15 cellular contexts compared by ENCODE assay signal in genomic region chr17:82674656-82675475, GRCh38. TPM values are rescaled to one million over a fixed set of nuclear protein-coding genes. Genes with fewer than 3 reads are reported as not detected.
DNase-seq lines count a peak whose midpoint lies in the region; ATAC-seq and TF ChIP-seq lines count a peak whose summit lies in the region.
"Had no signal": no experiment of that assay in that cellular context is flagged by ENCODE, and none has a peak within 500 bp of the region (broad histone marks: within the 10 kb centered on the region; RNA-seq: fewer than 3 reads in every experiment).

No MANE protein-coding gene starts in this region.

- H3K27me3 Mint-ChIP-seq in chondrocyte (ENCODE audit: low read depth) (no peaks in the 10 kb centered on the region), progenitor cell of endocrine pancreas (no peaks in the 10 kb centered on the region)

- TF ChIP-seq CTCF in chondrocyte (IDR thresholded peaks at IDR 0.05) (no peak), progenitor cell of endocrine pancreas (IDR thresholded peaks at IDR 0.05; ENCODE audit: unreplicated experiment) (no peak)

- H3K4me3 Mint-ChIP-seq in chondrocyte (ENCODE audit: unreplicated experiment) (no peak overlapping the region), progenitor cell of endocrine pancreas (ENCODE audit: low read depth) (no peak overlapping the region)
- H3K4me3 Mint-ChIP-seq: activated naive CD8-positive, alpha-beta T cell treated with anti-CD3 and anti-CD28 coated beads, Interleukin-2, amount 10 ng/mL, durations not matched to agents 7 days and 5 days; activated T-cell treated with anti-CD3 and anti-CD28 coated beads, Interleukin-2, amount 50 U/mL, for 4 hours had no signal

- H3K36me3 Mint-ChIP-seq in chondrocyte (ENCODE audit: low read depth) (no peaks in the 10 kb centered on the region), progenitor cell of endocrine pancreas (ENCODE audit: insufficient read depth) (no peaks in the 10 kb centered on the region)
- H3K36me3 Mint-ChIP-seq: activated naive CD8-positive, alpha-beta T cell treated with anti-CD3 and anti-CD28 coated beads, Interleukin-2, amount 10 ng/mL, durations not matched to agents 7 days and 5 days had no signal

- H3K9me3 Mint-ChIP-seq in chondrocyte (ENCODE audit: low read depth) (no peaks in the 10 kb centered on the region), progenitor cell of endocrine pancreas (ENCODE audit: low read depth) (no peaks in the 10 kb centered on the region)
- H3K9me3 Mint-ChIP-seq: activated naive CD8-positive, alpha-beta T cell treated with anti-CD3 and anti-CD28 coated beads, Interleukin-2, amount 10 ng/mL, durations not matched to agents 7 days and 5 days; activated T-cell treated with anti-CD3 and anti-CD28 coated beads, Interleukin-2, amount 50 U/mL, for 4 hours had no signal

- H3K4me1 Mint-ChIP-seq in chondrocyte (ENCODE audit: low read depth) (peaks cover 10% of the 10 kb centered on the region), progenitor cell of endocrine pancreas (ENCODE audit: low read depth) (no peaks in the 10 kb centered on the region)
- H3K4me1 Mint-ChIP-seq: activated naive CD8-positive, alpha-beta T cell treated with anti-CD3 and anti-CD28 coated beads, Interleukin-2, amount 10 ng/mL, durations not matched to agents 7 days and 5 days had no signal

- DNase-seq in NCI-H774 (lab: John Stamatoyannopoulos, UW) = peak; percentile 73
- DNase-seq in chondrocyte (ENCODE audit: low spot score) = peak; percentile 29
- peak; percentile 77 for DNase-seq in inferior parietal cortex (ENCODE audit: extremely low spot score)
- DNase-seq in progenitor cell of endocrine pancreas (ENCODE audit: low spot score, unreplicated experiment) = no peak
- no peak for DNase-seq in activated naive CD4-positive, alpha-beta T cell (lab: John Stamatoyannopoulos, UW)
- DNase-seq: activated CD4-positive, alpha-beta T cell treated with anti-CD3 and anti-CD28 coated beads, Interleukin-2, amount 50 U/mL, for 48 hours; activated naive CD8-positive, alpha-beta T cell treated with anti-CD3 and anti-CD28 coated beads, Interleukin-2, amount 10 ng/mL, durations not matched to agents 7 days and 5 days; activated T-cell treated with anti-CD3 and anti-CD28 coated beads, Interleukin-2, amount 50 U/mL, for 4 hours; central memory CD4-positive, alpha-beta T cell; DMS 273 treated with DMSO at 0.1 percent for 48 hours; NCI-H187; NCI-H524; stimulated activated CD4-positive, alpha-beta T cell treated with anti-CD3 and anti-CD28 coated beads, Interleukin-4, amount 100 ng/mL, for 24 hours had no signal

- H3K27ac Mint-ChIP-seq in chondrocyte (ENCODE audit: unreplicated experiment) = no peak overlapping the region
- peak overlapping the region; percentile 0 for H3K27ac Mint-ChIP-seq in progenitor cell of endocrine pancreas
- H3K27ac Mint-ChIP-seq: activated naive CD8-positive, alpha-beta T cell treated with anti-CD3 and anti-CD28 coated beads, Interleukin-2, amount 10 ng/mL, durations not matched to agents 7 days and 5 days had no signal

- ATAC-seq in HG03095 (IDR thresholded peaks at IDR 0.05; ENCODE audit: unreplicated experiment) = no peak
- ATAC-seq in GM19455 (IDR thresholded peaks at IDR 0.05; ENCODE audit: unreplicated experiment) = no peak
- ATAC-seq: activated T-cell treated with anti-CD3 and anti-CD28 coated beads, Interleukin-2, amount 50 U/mL, for 4 hours had no signal

RNA-seq across cellular contexts. Expression of gene RAB40B, which starts 23.6 kb away (rescaled TPM):
- total RNA-seq in chondrocyte = 16.7 to 20.0 TPM (median 20.0 TPM) in 3 replicates
- 13.3 and 14.3 TPM in 2 replicates for total RNA-seq in progenitor cell of endocrine pancreas

RNA-seq across cellular contexts. Expression of gene WDR45B, which starts 26.6 kb away (rescaled TPM):
- total RNA-seq in chondrocyte (60.4 to 70.0 TPM (median 67.8 TPM) in 3 replicates), progenitor cell of endocrine pancreas (75.8 and 77.6 TPM in 2 replicates)

RNA-seq across cellular contexts. Expression of gene FN3KRP, which starts 41.6 kb away (rescaled TPM):
- total RNA-seq in chondrocyte (23.0 to 27.4 TPM (median 23.3 TPM) in 3 replicates), progenitor cell of endocrine pancreas (31.8 and 34.2 TPM in 2 replicates)

Comparison
In these comparisons a context has a peak if more than half of its experiments do, and no peak if none do; other contexts are left out.
1. DNase-seq: peak in NCI-H774 (single experiment), chondrocyte (single experiment) and inferior parietal cortex (single experiment); none in progenitor cell of endocrine pancreas (single experiment) and activated naive CD4-positive, alpha-beta T cell (0 of 4).